Comparison of ENCODE assay signal across 10 cellular contexts in the genomic region with DNA sequence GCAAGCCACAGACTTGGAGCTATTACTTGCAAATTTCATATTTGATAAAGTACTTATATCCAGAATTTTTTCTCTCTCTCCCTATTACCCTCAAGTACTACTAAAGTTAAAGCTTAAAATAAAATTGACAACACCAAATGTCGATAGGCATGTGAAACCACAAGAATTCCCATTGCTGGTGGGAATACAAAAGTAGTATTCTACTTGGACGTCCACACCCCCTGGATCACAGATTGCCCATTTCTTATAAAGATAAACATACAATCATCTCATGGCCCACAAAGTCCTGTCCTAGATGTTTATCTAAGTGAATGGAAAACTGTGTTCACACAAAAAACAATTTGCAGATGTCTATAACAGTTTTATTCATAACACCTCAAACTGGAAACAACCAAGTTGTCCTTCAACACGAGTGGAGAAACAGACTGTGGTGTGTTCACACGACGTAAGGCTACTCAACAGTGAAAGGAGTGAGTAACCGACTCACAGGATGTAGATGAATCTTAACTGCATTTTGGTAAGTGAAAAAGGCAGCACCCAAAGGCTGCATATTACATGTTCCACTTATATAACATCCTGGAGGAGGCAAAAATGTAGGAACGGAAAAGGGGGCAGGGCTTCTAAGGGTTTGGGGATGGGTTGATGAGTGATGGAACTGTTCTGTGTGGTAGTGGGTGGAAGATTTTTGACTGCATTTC.
DNase-seq lines count a peak whose midpoint lies in the region; ATAC-seq and TF ChIP-seq lines count a peak whose summit lies in the region.
"Had no signal": no experiment of that assay in that cellular context is flagged by ENCODE, and none has a peak within 500 bp of the region (broad histone marks: within the 10 kb centered on the region; RNA-seq: fewer than 3 reads in every experiment).

No MANE protein-coding gene starts in this region.

- intact Hi-C loops in Panc1 (cut with micrococcal nuclease; ENCODE audit: unreplicated experiment) (loop anchor here (5.0 to 10.0 kb wide), 2 partner anchors 369 to 746 kb away; a partner anchor contains a TSS), vagina (cut with DNase I) (no loop called here)

- POLR2A ChIA-PET in Panc1 (lab: Charles Lee), result no interaction called here

- peak overlapping the region; percentile 13 to 54 for H3K27ac Mint-ChIP-seq in stimulated activated naive CD8-positive, alpha-beta T cell treated with anti-CD3 and anti-CD28 coated beads, Interleukin-15, amount 100 ng/mL, for 72 hours

- DNase-seq in stimulated activated naive CD8-positive, alpha-beta T cell treated with anti-CD3 and anti-CD28 coated beads, Interleukin-15, amount 100 ng/mL, for 72 hours, result no peak
- DNase-seq in stimulated activated naive CD8-positive, alpha-beta T cell treated with anti-CD3 and anti-CD28 coated beads, Interleukin-15, Interleukin-2, amounts not matched to agents 100 U/mL and 50 U/mL, for 24 hours, result no peak
- DNase-seq in Panc1 (ENCODE audit: low read depth, low spot score), result no peak
- peak; percentile 43 for DNase-seq in fibroblast of mammary gland (ENCODE audit: low read depth)
- DNase-seq in vagina (ENCODE audit: extremely low spot score in 2 of 2), result no peak
- DNase-seq in NCI-H1417 treated with DMSO at 0.1 percent for 48 hours (lab: John Stamatoyannopoulos, UW), result no peak
- no peak for DNase-seq in NCI-H748 treated with DMSO at 0.1 percent for 48 hours (lab: John Stamatoyannopoulos, UW)
- DNase-seq: activated CD8-positive, alpha-beta memory T cell treated with anti-CD3 and anti-CD28 coated beads, Interleukin-2, amount 50 U/mL, for 48 hours had no signal

- no peak for TF ChIP-seq POLR2A in vagina (IDR thresholded peaks at IDR 0.05)

- H3K27ac ChIP-seq in Panc1 (ENCODE audit: low read length) (peak overlapping the region; percentile 5; the same call in 1 of the 2 replicates), vagina (peak overlapping the region; percentile 30)
- H3K27ac ChIP-seq: neutrophil had no signal

- no TSS peak for BruUV-seq in Panc1 (replicated peaks; lab: Mats Ljungman, UMichigan)

- H3K36me3 ChIP-seq in Panc1 (ENCODE audit: control insufficient read depth, insufficient read depth, low read length) (no peaks in the 10 kb centered on the region), vagina (no peaks in the 10 kb centered on the region)
- H3K36me3 ChIP-seq: neutrophil had no signal

- TF ChIP-seq CTCF in Panc1 (IDR thresholded peaks at IDR 0.05) (0 out of 2 replicates have a peak, but pooled peaks have one; percentile 4), fibroblast of mammary gland (conservative IDR thresholded peaks at IDR 0.05; ENCODE audit: control insufficient read depth, insufficient read depth, low read depth, low read length) (no peak), vagina (IDR thresholded peaks at IDR 0.05) (no peak)

- H3K27me3 ChIP-seq in Panc1 (ENCODE audit: control insufficient read depth, insufficient read depth, low read length) (no peaks in the 10 kb centered on the region; the same call in 1 of the 2 replicates), vagina (no peaks in the 10 kb centered on the region)

- H3K4me3 ChIP-seq in Panc1 (ENCODE audit: low read depth in 2 of 2, low read length in 2 of 2) (no peak overlapping the region), fibroblast of mammary gland (ENCODE audit: control insufficient read depth, low read depth, low read length) (no peak overlapping the region), vagina (no peak overlapping the region)

- in situ Hi-C loops in Panc1 (cut with HindIII; ENCODE audit: low pct_unique_long_range_greater_than_20kb, low sequenced_read_pairs), result no loop called here

- ATAC-seq in stimulated activated naive CD8-positive, alpha-beta T cell treated with anti-CD3 and anti-CD28 coated beads, Interleukin-15, amount 100 ng/mL, for 72 hours, result peak; percentile 58
- no peak for ATAC-seq in stimulated activated naive CD8-positive, alpha-beta T cell treated with anti-CD3 and anti-CD28 coated beads, Interleukin-15, Interleukin-2, amounts not matched to agents 100 U/mL and 50 U/mL, for 24 hours
- ATAC-seq in Panc1 (peak; percentile 57; the same call in 1 of the 2 replicates), GM21737 (IDR thresholded peaks at IDR 0.05; ENCODE audit: unreplicated experiment) (no peak)

- H3K9me3 Mint-ChIP-seq in stimulated activated naive CD8-positive, alpha-beta T cell treated with anti-CD3 and anti-CD28 coated beads, Interleukin-15, amount 100 ng/mL, for 72 hours, result no peaks in the 10 kb centered on the region

- H3K9me3 ChIP-seq in Panc1 (ENCODE audit: control insufficient read depth, insufficient read depth, low read depth, low read length), result no peaks in the 10 kb centered on the region
- H3K9me3 ChIP-seq in vagina, result no peaks in the 10 kb centered on the region
- H3K9me3 ChIP-seq: neutrophil had no signal

- H3K4me1 Mint-ChIP-seq in stimulated activated naive CD8-positive, alpha-beta T cell treated with anti-CD3 and anti-CD28 coated beads, Interleukin-15, amount 100 ng/mL, for 72 hours, result peaks cover 6% of the 10 kb centered on the region

- H3K4me3 Mint-ChIP-seq in stimulated activated naive CD8-positive, alpha-beta T cell treated with anti-CD3 and anti-CD28 coated beads, Interleukin-15, amount 100 ng/mL, for 72 hours, result no peak overlapping the region

- H3K4me1 ChIP-seq in Panc1 (ENCODE audit: control insufficient read depth, insufficient read depth, low read length) (peaks cover 4% of the 10 kb centered on the region), vagina (peaks cover 2% of the 10 kb centered on the region)

- H3K27me3 Mint-ChIP-seq in stimulated activated naive CD8-positive, alpha-beta T cell treated with anti-CD3 and anti-CD28 coated beads, Interleukin-15, amount 100 ng/mL, for 72 hours, result peaks cover 44% of the 10 kb centered on the region

- CTCF ChIA-PET in Panc1 (lab: Charles Lee), result interaction anchor here (0.7 kb wide), 2 partner anchors 371 to 808 kb away, joined by 3 to 5 read pairs; no protein-coding TSS in a partner anchor

Comparison
In these comparisons a context has a peak if more than half of its experiments do, and no peak if none do; other contexts are left out.
1. ATAC-seq: peak in stimulated activated naive CD8-positive, alpha-beta T cell treated with anti-CD3 and anti-CD28 coated beads, Interleukin-15, amount 100 ng/mL, for 72 hours (single experiment) and Panc1 (single experiment); none in stimulated activated naive CD8-positive, alpha-beta T cell treated with anti-CD3 and anti-CD28 coated beads, Interleukin-15, Interleukin-2, amounts not matched to agents 100 U/mL and 50 U/mL, for 24 hours (single experiment) and GM21737 (single experiment).